9 cellular contexts compared by ENCODE assay signal in genomic region chr7:71904486-71904885, GRCh38.
"Had no signal": no experiment of that assay in that cellular context is flagged by ENCODE, and none has a peak within 500 bp of the region (broad histone marks: within the 10 kb centered on the region; RNA-seq: fewer than 3 reads in every experiment).

No MANE protein-coding gene starts in this region.

- ATAC-seq: GM23338, HCT116 had no signal

- H3K4me1 ChIP-seq: HAP-1 had no signal

- H3K36me3 ChIP-seq: HAP-1 had no signal

- H3K4me3 ChIP-seq: GM23338, HAP-1 had no signal

- H3K27ac ChIP-seq: KMS-11 had no signal

- H3K9me3 ChIP-seq: HAP-1 had no signal

- H3K4me2 ChIP-seq: GM23338, KMS-11 had no signal

- H3K9ac ChIP-seq: KMS-11 had no signal

- FAIRE-seq: HTR-8/SVneo had no signal

- H2AFZ ChIP-seq: GM23338 had no signal

- DNase-seq: H7, HFFc6, Karpas-422, KBM-7 had no signal
